ENCODE assay signal across 7 cellular contexts in the genomic region with DNA sequence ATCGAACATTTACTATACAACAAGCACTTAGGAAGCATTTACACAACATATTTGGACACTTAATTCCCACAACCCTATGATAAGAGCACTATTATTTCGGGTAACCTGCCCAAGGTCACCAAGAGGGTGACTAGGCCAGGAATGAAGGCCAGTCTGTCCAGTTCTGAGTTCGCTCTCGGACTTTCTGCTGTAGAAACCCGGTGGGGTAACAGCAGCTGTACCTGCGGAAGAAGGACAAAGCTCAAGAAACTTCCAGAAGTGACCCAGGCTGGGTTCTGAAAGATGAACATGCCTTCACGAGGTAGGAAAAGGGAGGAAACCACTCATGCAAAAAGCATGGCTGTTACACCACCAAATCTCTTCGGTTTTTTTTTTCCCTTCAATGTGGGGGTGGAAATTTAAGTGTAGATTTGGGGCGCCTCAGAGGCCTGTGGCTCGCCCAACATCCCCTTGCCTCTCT. TPM values are rescaled to one million over a fixed set of nuclear protein-coding genes. Genes with fewer than 3 reads are reported as not detected.
DNase-seq lines count a peak whose midpoint lies in the region; ATAC-seq and TF ChIP-seq lines count a peak whose summit lies in the region.

No MANE protein-coding gene starts in this region.

- no peak for TF ChIP-seq CTCF in activated CD8-positive, alpha-beta T cell treated with anti-CD3 and anti-CD28 coated beads for 36 hours (IDR thresholded peaks at IDR 0.05)

- H3K4me3 Mint-ChIP-seq in activated CD8-positive, alpha-beta T cell treated with anti-CD3 and anti-CD28 coated beads for 36 hours, result peak overlapping the region; percentile 96
- peak overlapping the region; percentile 91 for H3K4me3 Mint-ChIP-seq in stimulated activated effector memory CD8-positive, alpha-beta T cell treated with anti-CD3 and anti-CD28 coated beads, Interleukin-12 subunit alpha, Interleukin-12 subunit beta, amount 100 ng/mL, for 72 hours

- no peaks in the 10 kb centered on the region for H3K9me3 Mint-ChIP-seq in activated CD8-positive, alpha-beta T cell treated with anti-CD3 and anti-CD28 coated beads for 36 hours
- no peaks in the 10 kb centered on the region for H3K9me3 Mint-ChIP-seq in stimulated activated effector memory CD8-positive, alpha-beta T cell treated with anti-CD3 and anti-CD28 coated beads, Interleukin-12 subunit alpha, Interleukin-12 subunit beta, amount 100 ng/mL, for 72 hours

- peak overlapping the region; percentile 95 for H3K27ac Mint-ChIP-seq in activated CD8-positive, alpha-beta T cell treated with anti-CD3 and anti-CD28 coated beads for 36 hours
- peak overlapping the region; percentile 98 for H3K27ac Mint-ChIP-seq in stimulated activated effector memory CD8-positive, alpha-beta T cell treated with anti-CD3 and anti-CD28 coated beads, Interleukin-12 subunit alpha, Interleukin-12 subunit beta, amount 100 ng/mL, for 72 hours

- POLR2A ChIA-PET in activated CD8-positive, alpha-beta T cell treated with anti-CD3 and anti-CD28 coated beads for 36 hours (lab: Charles Lee), result interaction anchor here (0.6 to 7.6 kb wide), 7 partner anchors 9 to 320 kb away, joined by 3 to 95 read pairs (median 6); partner anchors contain the start of genes PLA2G1B, RNU4-1, RNU4-2 and SIRT4
- POLR2A ChIA-PET in HEK293T (lab: Yijun Ruan, JAX), result interaction anchor here (1.0 to 5.9 kb wide), 11 partner anchors 10 to 153 kb away, joined by 3 to 48 read pairs (median 5); partner anchors contain the start of genes RNU4-1, RNU4-2, RPLP0 and SIRT4

- H3K27me3 Mint-ChIP-seq in activated CD8-positive, alpha-beta T cell treated with anti-CD3 and anti-CD28 coated beads for 36 hours, result no peaks in the 10 kb centered on the region

- CTCF ChIA-PET in activated CD8-positive, alpha-beta T cell treated with anti-CD3 and anti-CD28 coated beads for 36 hours (lab: Charles Lee), result interaction anchor here (0.8 to 6.3 kb wide), 10 partner anchors 12 to 178 kb away, joined by 3 to 39 read pairs (median 4); partner anchors contain the start of gene SIRT4
- CTCF ChIA-PET in HEK293T (lab: Yijun Ruan, JAX), result interaction anchor here (0.6 to 1.3 kb wide), 3 partner anchors 12 to 735 kb away, joined by 4 to 12 read pairs (median 5); partner anchors contain the start of gene SIRT4

- H3K4me1 Mint-ChIP-seq in activated CD8-positive, alpha-beta T cell treated with anti-CD3 and anti-CD28 coated beads for 36 hours (ENCODE audit: low read depth), result peaks cover 10% of the 10 kb centered on the region
- peaks cover 15% of the 10 kb centered on the region for H3K4me1 Mint-ChIP-seq in stimulated activated effector memory CD8-positive, alpha-beta T cell treated with anti-CD3 and anti-CD28 coated beads, Interleukin-12 subunit alpha, Interleukin-12 subunit beta, amount 100 ng/mL, for 72 hours

- H3K36me3 Mint-ChIP-seq in activated CD8-positive, alpha-beta T cell treated with anti-CD3 and anti-CD28 coated beads for 36 hours (ENCODE audit: low read depth), result no peaks in the 10 kb centered on the region
- peaks cover 12% of the 10 kb centered on the region for H3K36me3 Mint-ChIP-seq in stimulated activated effector memory CD8-positive, alpha-beta T cell treated with anti-CD3 and anti-CD28 coated beads, Interleukin-12 subunit alpha, Interleukin-12 subunit beta, amount 100 ng/mL, for 72 hours

- H3K4me3 ChIP-seq in iPS-11a (ENCODE audit: low read depth, low read length), result peak overlapping the region; percentile 40

- intact Hi-C loops in activated CD8-positive, alpha-beta T cell treated with anti-CD3 and anti-CD28 coated beads for 36 hours (cut with micrococcal nuclease), result no loop called here

- DNase-seq in HK-2 (ENCODE audit: unreplicated experiment) (peak; percentile 15), HEK293T (ENCODE audit: extremely low spot score) (no peak), NCI-H1417 (lab: John Stamatoyannopoulos, UW) (no peak), dedifferentiated amniotic fluid mesenchymal stem cell (ENCODE audit: extremely low spot score) (no peak)
- no peak for DNase-seq in activated CD8-positive, alpha-beta T cell treated with anti-CD3 and anti-CD28 coated beads for 36 hours
- DNase-seq in stimulated activated effector memory CD8-positive, alpha-beta T cell treated with anti-CD3 and anti-CD28 coated beads, Interleukin-12 subunit alpha, Interleukin-12 subunit beta, amount 100 ng/mL, for 72 hours (ENCODE audit: low spot score in 2 of 2), result no peak

- no peak for ATAC-seq in activated CD8-positive, alpha-beta T cell treated with anti-CD3 and anti-CD28 coated beads for 36 hours
- ATAC-seq in stimulated activated effector memory CD8-positive, alpha-beta T cell treated with anti-CD3 and anti-CD28 coated beads, Interleukin-12 subunit alpha, Interleukin-12 subunit beta, amount 100 ng/mL, for 72 hours, result no peak

TF ChIP-seq in HEK293T, 16 proteins besides CTCF, POLR2A, EP300 and RAD21:
- TF ChIP-seq PKNOX1 (IDR thresholded peaks at IDR 0.05), result no peak
- TF ChIP-seq L3MBTL2 (conservative IDR thresholded peaks at IDR 0.05), result no peak
- no peak for TF ChIP-seq FOXM1 (IDR thresholded peaks at IDR 0.05; ENCODE audit: borderline replicate concordance)
- no peak for TF ChIP-seq NFRKB (IDR thresholded peaks at IDR 0.05)
- no peak for TF ChIP-seq FOXA1 (IDR thresholded peaks at IDR 0.05)
- TF ChIP-seq ZNF384 (IDR thresholded peaks at IDR 0.05), result no peak
- TF ChIP-seq ARNT (IDR thresholded peaks at IDR 0.05), result no peak
- no peak for TF ChIP-seq BHLHE40 (IDR thresholded peaks at IDR 0.05; ENCODE audit: borderline replicate concordance)
- no peak for TF ChIP-seq HDGF (IDR thresholded peaks at IDR 0.05; ENCODE audit: borderline replicate concordance)

RNA-seq across cellular contexts. Expression of gene PLA2G1B, which starts 10.8 kb away (rescaled TPM):
- total RNA-seq in activated CD8-positive, alpha-beta T cell treated with anti-CD3 and anti-CD28 coated beads for 36 hours, result under 1 TPM in 1 of 2 experiments, not detected in 1; 0.99 TPM

RNA-seq across cellular contexts. Expression of gene SIRT4, which starts 14.7 kb away (rescaled TPM):
- total RNA-seq in activated CD8-positive, alpha-beta T cell treated with anti-CD3 and anti-CD28 coated beads for 36 hours, result 1 to 10 TPM; 2.7 to 3.3 TPM

RNA-seq across cellular contexts. Expression of gene RNU4-1, which starts 23.8 kb away (rescaled TPM):
- 1,000 to 10,000 TPM in 1 of 2 experiments, 100 to 1,000 TPM in 1; 692 to 1,025 TPM for total RNA-seq in activated CD8-positive, alpha-beta T cell treated with anti-CD3 and anti-CD28 coated beads for 36 hours

RNA-seq across cellular contexts. Expression of gene RNU4-2, which starts 25.1 kb away (rescaled TPM):
- 1,000 to 10,000 TPM in 1 of 2 experiments, 100 to 1,000 TPM in 1; 923 to 1,303 TPM for total RNA-seq in activated CD8-positive, alpha-beta T cell treated with anti-CD3 and anti-CD28 coated beads for 36 hours

RNA-seq across cellular contexts. Expression of gene PXN, which starts 51.3 kb away (rescaled TPM):
- total RNA-seq in activated CD8-positive, alpha-beta T cell treated with anti-CD3 and anti-CD28 coated beads for 36 hours, result 10 to 100 TPM; 40.2 to 45.3 TPM
